In genomic region chr5:139783436-139783955, GRCh38 we compare ENCODE assay signal across 25 cellular contexts. TPM values are rescaled to one million over a fixed set of nuclear protein-coding genes. Genes with fewer than 3 reads are reported as not detected.
DNase-seq lines count a peak whose midpoint lies in the region; ATAC-seq, FAIRE-seq and TF ChIP-seq lines count a peak whose summit lies in the region.
"Had no signal": no experiment of that assay in that cellular context is flagged by ENCODE, and none has a peak within 500 bp of the region (broad histone marks: within the 10 kb centered on the region; RNA-seq: fewer than 3 reads in every experiment).

No MANE protein-coding gene starts in this region.

- H3K4me1 ChIP-seq in HepG2 (ENCODE audit: insufficient read depth, low read length) (peaks cover 10% of the 10 kb centered on the region), right lobe of liver (no peaks in the 10 kb centered on the region)
- H3K4me1 ChIP-seq: BLaER1 had no signal

- CTCF ChIA-PET in HepG2 (lab: Yijun Ruan, JAX; ENCODE audit: low intra/inter-chr PET ratio, low total read pairs) (no interaction called here), WTC11 (lab: Charles Lee) (interaction anchor here (1.1 to 1.6 kb wide), 2 partner anchors 8 to 185 kb away, joined by 7 to 8 read pairs; no protein-coding TSS in a partner anchor)

- H3K4me1 Mint-ChIP-seq in WTC11 (no peaks in the 10 kb centered on the region), endothelial cell (ENCODE audit: unreplicated experiment) (no peaks in the 10 kb centered on the region)

- H4K20me1 ChIP-seq in HepG2 (ENCODE audit: insufficient read depth, low read length) = no peaks in the 10 kb centered on the region
- H4K20me1 ChIP-seq: BLaER1 had no signal

- no TSS peak for BruUV-seq in HepG2 (replicated peaks; lab: Mats Ljungman, UMichigan)

- WGBS in HepG2 (ENCODE audit: low lambda C conversion rate) = 34% methylated on average over 7 of the region's 7 CpGs
- WGBS in right lobe of liver (ENCODE audit: insufficient coverage, low coverage, low lambda C conversion rate, missing lambda C conversion rate) = 63% methylated on average over 3 of the region's 7 CpGs

- TF ChIP-seq POLR2A in HepG2 (IDR thresholded peaks at IDR 0.05; ENCODE audit: insufficient read depth in 1 of 2, low read depth in 2 of 2, low read length in 2 of 2) (no peak), right lobe of liver (IDR thresholded peaks at IDR 0.05) (no peak)

- H3K36me3 ChIP-seq in HepG2 (replicated peaks in 1 of 2; ENCODE audit: control insufficient read depth in 1 of 2, insufficient read depth in 2 of 2, low read length in 2 of 2) = no peaks in the 10 kb centered on the region
- no peaks in the 10 kb centered on the region for H3K36me3 ChIP-seq in right lobe of liver
- H3K36me3 ChIP-seq: BLaER1, MG63 had no signal

- intact Hi-C loops in HepG2 (cut with micrococcal nuclease; ENCODE audit: unreplicated experiment) = no loop called here
- intact Hi-C loops in right lobe of liver (cut with DNase I) = loop anchor here in 1 of 2 donors (10.0 kb wide), 1 partner anchor 81 kb away; no protein-coding TSS in a partner anchor

- no peak for TF ChIP-seq EP300 in HepG2 (IDR thresholded peaks at IDR 0.05; ENCODE audit: low read depth in 2 of 2, low read length in 2 of 2)
- TF ChIP-seq EP300 in HepG2 (CRISPR knock-in tag; IDR thresholded peaks at IDR 0.05; ENCODE audit: borderline replicate concordance) = no peak

- H3K27me3 Mint-ChIP-seq in WTC11 (ENCODE audit: low read depth) (peaks cover 38% of the 10 kb centered on the region), endothelial cell (ENCODE audit: unreplicated experiment) (peaks cover 2% of the 10 kb centered on the region)

- FAIRE-seq in HepG2 (lab: Jason Lieb, UNC) = no peak
- FAIRE-seq: A204.1, H54 had no signal

- no peak overlapping the region for H3K4me2 ChIP-seq in HepG2 (ENCODE audit: low read depth, low read length)
- H3K4me2 ChIP-seq: BLaER1 had no signal

- H3K9ac ChIP-seq in HepG2 (ENCODE audit: insufficient read depth, low read depth, low read length) = no peak overlapping the region
- H3K9ac ChIP-seq: BLaER1 had no signal

- H3K9me3 Mint-ChIP-seq in WTC11 = no peaks in the 10 kb centered on the region
- no peaks in the 10 kb centered on the region for H3K9me3 Mint-ChIP-seq in endothelial cell (ENCODE audit: unreplicated experiment)
- H3K9me3 Mint-ChIP-seq: IgD-negative memory B cell had no signal

- H3K27me3 ChIP-seq in HepG2 (ENCODE audit: control insufficient read depth in 1 of 2, insufficient read depth in 2 of 2, low read length in 2 of 2) (peaks cover 4 to 21% of the 10 kb centered on the region in 2 experiments; a peak in 4 of 5 replicates), right lobe of liver (no peaks in the 10 kb centered on the region)
- H3K27me3 ChIP-seq: BLaER1, MG63 had no signal

- DNase-seq in HepG2 (ENCODE audit: low spot score) = no peak
- no peak for DNase-seq in right lobe of liver
- DNase-seq in WTC11 (ENCODE audit: low spot score) = no peak
- DNase-seq in fibroblast of peridontal ligament (ENCODE audit: extremely low read depth) = peak; percentile 75
- no peak for DNase-seq in endothelial cell (ENCODE audit: low spot score)
- no peak for DNase-seq in NCI-H2081 treated with DMSO at 0.1 percent for 48 hours (lab: John Stamatoyannopoulos, UW)
- no peak for DNase-seq in Ammon's horn (ENCODE audit: low spot score)
- DNase-seq: CD4-positive, alpha-beta memory T cell; DMS153; GDM1; Kasumi-1; MG63; NCI-H1048; NCI-H1694; NCI-H510A; NCI-H82; PC-3; RPMI8226; SHP77 treated with DMSO at 0.1 percent for 48 hours had no signal

- in situ Hi-C loops in HepG2 (cut with HindIII; ENCODE audit: extremely low pct_ligation_motif_present, low pct_unique_long_range_greater_than_20kb) = no loop called here

- H3K27ac Mint-ChIP-seq in WTC11 = no peak overlapping the region
- H3K27ac Mint-ChIP-seq in endothelial cell (ENCODE audit: unreplicated experiment) = no peak overlapping the region
- H3K27ac Mint-ChIP-seq: CD4-positive, alpha-beta memory T cell had no signal

- POLR2A ChIA-PET in HepG2 (lab: Yijun Ruan, JAX) = no interaction called here
- POLR2A ChIA-PET in WTC11 (lab: Charles Lee) = interaction anchor here (0.6 to 0.7 kb wide), 2 partner anchors 196 to 258 kb away, joined by 3 to 4 read pairs; no protein-coding TSS in a partner anchor

- H3K9me3 ChIP-seq in HepG2 (ENCODE audit: low read length) = no peaks in the 10 kb centered on the region
- H3K9me3 ChIP-seq in right lobe of liver = no peaks in the 10 kb centered on the region
- H3K9me3 ChIP-seq: BLaER1, MG63 had no signal

- ATAC-seq in HepG2 = no peak
- no peak for ATAC-seq in right lobe of liver
- no peak for ATAC-seq in WTC11
- ATAC-seq: PC-3, SK-N-SH treated with all-trans-retinoic acid at 6 μM for 48 hours had no signal

- no peak overlapping the region for H3K4me3 Mint-ChIP-seq in WTC11
- H3K4me3 Mint-ChIP-seq in endothelial cell (ENCODE audit: unreplicated experiment) = no peak overlapping the region
- H3K4me3 Mint-ChIP-seq: CD4-positive, alpha-beta memory T cell; IgD-negative memory B cell had no signal

- H3K27ac ChIP-seq in HepG2 (ENCODE audit: extremely low read length, insufficient read depth, low read length) (no peak overlapping the region), right lobe of liver (no peak overlapping the region)
- H3K27ac ChIP-seq: BLaER1, HL-60 had no signal

- no peaks in the 10 kb centered on the region for H3K79me2 ChIP-seq in HepG2 (ENCODE audit: insufficient read depth, low read length)

- no peak for TF ChIP-seq RAD21 in HepG2 (CRISPR knock-in tag; IDR thresholded peaks at IDR 0.05)

- H3K4me3 ChIP-seq in HepG2 (replicated peaks in 1 of 3; ENCODE audit: insufficient read depth in 1 of 3, low read depth in 2 of 3, low read length in 3 of 3) (no peak overlapping the region), right lobe of liver (no peak overlapping the region)
- H3K4me3 ChIP-seq: BLaER1, MG63 had no signal

- H2AFZ ChIP-seq in HepG2 (ENCODE audit: low read length) = no peak overlapping the region

- H3K36me3 Mint-ChIP-seq in WTC11 (no peaks in the 10 kb centered on the region), endothelial cell (ENCODE audit: low read depth, unreplicated experiment) (no peaks in the 10 kb centered on the region)
- H3K36me3 Mint-ChIP-seq: CD4-positive, alpha-beta memory T cell had no signal

- TF ChIP-seq CTCF in HepG2 (CRISPR knock-in tag; IDR thresholded peaks at IDR 0.05) = no peak
- no peak for TF ChIP-seq CTCF in right lobe of liver (IDR thresholded peaks at IDR 0.05)
- TF ChIP-seq CTCF in WTC11 (IDR thresholded peaks at IDR 0.05) = no peak
- no peak for TF ChIP-seq CTCF in endothelial cell (IDR thresholded peaks at IDR 0.05; ENCODE audit: unreplicated experiment)

TF ChIP-seq in HepG2, 621 proteins besides CTCF, POLR2A, EP300 and RAD21:
- peak; percentile 54; the same call in 1 of the 2 replicates for TF ChIP-seq ZNF121 (CRISPR knock-in tag; IDR thresholded peaks at IDR 0.05)
- no peak for TF ChIP-seq ZNF816 (CRISPR knock-in tag; IDR thresholded peaks at IDR 0.05; ENCODE audit: borderline replicate concordance)

TF ChIP-seq in WTC11, 78 proteins besides CTCF, POLR2A, EP300 and RAD21:
- TF ChIP-seq ZNF121 (CRISPR knock-in tag; IDR thresholded peaks at IDR 0.05) (peak; percentile 52; the same call in 1 of the 2 replicates), FOXJ3 (CRISPR knock-in tag; IDR thresholded peaks at IDR 0.05; ENCODE audit: borderline replicate concordance) (no peak)

RNA-seq across cellular contexts. Expression of gene PSD2, which starts 12.1 kb away (rescaled TPM):
- total RNA-seq in HepG2 (2016; rRNA removed; fragmentation: Illumina TruSeq; extraction: Trizol) = not detected in 2 replicates
- not detected in 2 replicates for total RNA-seq in HepG2 (2016; cell fraction: cytosol; rRNA removed; fragmentation: Illumina TruSeq; extraction: Trizol; ENCODE audit: low read depth)
- total RNA-seq in HepG2 (2016; cell fraction: insoluble cytoplasmic fraction; rRNA removed; fragmentation: Illumina TruSeq; extraction: Trizol) = not detected in 2 replicates
- total RNA-seq in HepG2 (2016; cell fraction: membrane; rRNA removed; fragmentation: Illumina TruSeq; extraction: Trizol) = not detected in 2 replicates
- total RNA-seq in HepG2 (2016; cell fraction: nucleus; rRNA removed; fragmentation: Illumina TruSeq; extraction: Trizol) = 0.09 TPM in 1 of 2 replicates, not detected in the other
- 0.07 and 0.13 TPM in 2 replicates for polyA plus RNA-seq in HepG2 (2011; rRNA removed)
- 0.04 and 0.06 TPM in 2 replicates for polyA plus RNA-seq in HepG2 (2011; cell fraction: cytosol; rRNA removed)
- polyA plus RNA-seq in HepG2 (2011; cell fraction: nucleus; rRNA removed) = 0.16 and 0.32 TPM in 2 replicates
- 0.07 and 0.13 TPM in 2 replicates for polyA plus RNA-seq in HepG2 (2012)
- not detected in 2 replicates for polyA plus RNA-seq in HepG2 (2016; cell fraction: cytosol; fragmentation: Illumina TruSeq; extraction: Trizol; ENCODE audit: low read depth)
- polyA plus RNA-seq in HepG2 (2016; cell fraction: insoluble cytoplasmic fraction; fragmentation: Illumina TruSeq; extraction: Trizol; ENCODE audit: low read depth) = not detected in 2 replicates
- not detected in 2 replicates for polyA plus RNA-seq in HepG2 (2016; cell fraction: membrane; fragmentation: Illumina TruSeq; extraction: Trizol; ENCODE audit: low read depth)
- polyA plus RNA-seq in HepG2 (2016; cell fraction: nucleus; fragmentation: Illumina TruSeq; extraction: Trizol; ENCODE audit: insufficient read depth, low read depth) = 0.10 TPM in 1 of 2 replicates, not detected in the other
- 0.10 TPM in 1 of 2 replicates, not detected in the other for polyA minus RNA-seq in HepG2 (2011; rRNA and poly(A)+ RNA removed; ENCODE audit: low replicate concordance)
- polyA minus RNA-seq in HepG2 (2011; cell fraction: cytosol; rRNA and poly(A)+ RNA removed) = not detected in 2 replicates
- polyA minus RNA-seq in HepG2 (2011; cell fraction: nucleus; rRNA and poly(A)+ RNA removed) = 0.12 TPM in 1 of 2 replicates, not detected in the other
- total RNA-seq in right lobe of liver = under 1 TPM in 3 of 6 experiments, not detected in 3; 0.04 to 0.07 (median 0.07) TPM
- total RNA-seq in WTC11 (2021) = 0.55 to 0.57 TPM (median 0.57 TPM) in 3 replicates
- 0.15 TPM for total RNA-seq in endothelial cell (ENCODE audit: unreplicated experiment)
- total RNA-seq: CD4-positive, alpha-beta memory T cell; PC-3 had no signal
- polyA plus RNA-seq: CD4-positive, alpha-beta memory T cell; IgD-negative memory B cell had no signal

Comparison
In these comparisons a context has a peak if more than half of its experiments do, and no peak if none do; other contexts are left out.
1. Of the 50 proteins assayed by ChIP-seq in both HepG2 and WTC11: peak only in HepG2: none; only in WTC11: none; in both: ZNF121; in neither: 49.